14 cellular contexts compared by ENCODE assay signal in genomic region chr11:1157645-1158591, GRCh38. TPM values are rescaled to one million over a fixed set of nuclear protein-coding genes. Genes with fewer than 3 reads are reported as not detected.
DNase-seq lines count a peak whose midpoint lies in the region; ATAC-seq and TF ChIP-seq lines count a peak whose summit lies in the region.
"Had no signal": no experiment of that assay in that cellular context is flagged by ENCODE, and none has a peak within 500 bp of the region (broad histone marks: within the 10 kb centered on the region; RNA-seq: fewer than 3 reads in every experiment).

TSS of gene MUC5AC (plus strand) at chr11:1157953. CDS start at chr11:1158000, 47 bp downstream.

- 91% methylated on average over 32 of the region's 32 CpGs for WGBS in mesenchymal stem cell

- H2BK5ac ChIP-seq in mesenchymal stem cell (ENCODE audit: low read depth, low read length, poor library complexity, severe bottlenecking): no peak within 1 kb of the TSS

- H3K79me1 ChIP-seq in mesenchymal stem cell (replicated peaks; ENCODE audit: low read length, poor library complexity, severe bottlenecking): no peaks in the 10 kb centered on the region

- H3K4me2 ChIP-seq in mesenchymal stem cell (ENCODE audit: low read length, poor library complexity, severe bottlenecking): no peak within 1 kb of the TSS

- H3K23ac ChIP-seq in mesenchymal stem cell (ENCODE audit: low read length in 2 of 2): no peak within 1 kb of the TSS

- H3K18ac ChIP-seq in mesenchymal stem cell (ENCODE audit: low read depth in 1 of 2, low read length in 2 of 2): no peak within 1 kb of the TSS

- no peak within 1 kb of the TSS for H3K4me3 Mint-ChIP-seq in CD14-positive monocyte
- H3K4me3 Mint-ChIP-seq: activated CD4-positive, alpha-beta T cell treated with anti-CD3 and anti-CD28 coated beads for 36 hours; CD8-positive, alpha-beta T cell; IgD-negative memory B cell; T-helper 17 cell had no signal

- no peak within 1 kb of the TSS for H2AFZ ChIP-seq in mesenchymal stem cell (ENCODE audit: low read depth, low read length)

- intact Hi-C loops in CD14-positive monocyte (cut with micrococcal nuclease): no loop called here

- no peak within 1 kb of the TSS for H3K27ac Mint-ChIP-seq in CD14-positive monocyte
- H3K27ac Mint-ChIP-seq: activated CD4-positive, alpha-beta T cell treated with anti-CD3 and anti-CD28 coated beads for 36 hours; CD8-positive, alpha-beta T cell; T-helper 17 cell had no signal

- no peak within 1 kb of the TSS for H2BK15ac ChIP-seq in mesenchymal stem cell (ENCODE audit: low read depth, poor library complexity, severe bottlenecking)

- H3K27ac ChIP-seq in mesenchymal stem cell (ENCODE audit: low read length, poor library complexity, severe bottlenecking): no peak within 1 kb of the TSS
- H3K27ac ChIP-seq: thyroid gland had no signal

- H3K4ac ChIP-seq in mesenchymal stem cell (ENCODE audit: low read depth in 1 of 2, low read length in 2 of 2): no peak within 1 kb of the TSS

- H3K14ac ChIP-seq in mesenchymal stem cell (ENCODE audit: low read length in 2 of 2): no peak within 1 kb of the TSS

- peaks cover 0 to 4% (median 0%) of the 10 kb centered on the region in 7 donors for H3K9me3 Mint-ChIP-seq in CD14-positive monocyte
- H3K9me3 Mint-ChIP-seq: CD8-positive, alpha-beta T cell; IgD-negative memory B cell had no signal

- no peak for ATAC-seq in GM21515 (IDR thresholded peaks at IDR 0.05; ENCODE audit: unreplicated experiment)
- no peak for ATAC-seq in GM18907 (IDR thresholded peaks at IDR 0.05; ENCODE audit: unreplicated experiment)
- ATAC-seq: activated CD4-positive, alpha-beta T cell treated with anti-CD3 and anti-CD28 coated beads for 36 hours; CD8-positive, alpha-beta T cell; T-helper 17 cell had no signal

- no peak for TF ChIP-seq CTCF in CD14-positive monocyte (IDR thresholded peaks at IDR 0.05)

- no peaks in the 10 kb centered on the region for H3K36me3 Mint-ChIP-seq in CD14-positive monocyte
- H3K36me3 Mint-ChIP-seq: CD8-positive, alpha-beta T cell; IgD-negative memory B cell had no signal

- no peaks in the 10 kb centered on the region for H3K9me3 ChIP-seq in mesenchymal stem cell (ENCODE audit: control insufficient read depth, low read length)
- H3K9me3 ChIP-seq: thyroid gland had no signal

- peaks cover 0 to 26% of the 10 kb centered on the region in 2 experiments for H3K27me3 ChIP-seq in mesenchymal stem cell (ENCODE audit: control insufficient read depth in 1 of 2, insufficient read depth in 1 of 2, low read length in 2 of 2)
- H3K27me3 ChIP-seq: thyroid gland had no signal

- no peak within 1 kb of the TSS for H4K8ac ChIP-seq in mesenchymal stem cell (ENCODE audit: low read length)

- DNase-seq in AG20443 (ENCODE audit: low spot score) (peak; percentile 11), CD14-positive monocyte (ENCODE audit: low spot score) (peak; percentile 40), NCI-H69 (lab: John Stamatoyannopoulos, UW) (peak; percentile 47), mesenchymal stem cell (no peak)
- no peak for DNase-seq in activated naive CD4-positive, alpha-beta T cell treated with anti-CD3 and anti-CD28 coated beads, Interleukin-2, amount 50 U/mL, for 16 hours
- DNase-seq: activated CD4-positive, alpha-beta T cell treated with anti-CD3 and anti-CD28 coated beads for 36 hours; anterior cingulate cortex; NCI-H510A; thyroid gland had no signal

- H3K4me3 ChIP-seq in mesenchymal stem cell (ENCODE audit: insufficient read depth in 1 of 2, low read depth in 1 of 2, low read length in 2 of 2): no peak within 1 kb of the TSS
- H3K4me3 ChIP-seq: thyroid gland had no signal

- peaks cover 0 to 2% (median 0%) of the 10 kb centered on the region in 3 donors for H3K27me3 Mint-ChIP-seq in CD14-positive monocyte (ENCODE audit: low read depth in 3 of 3)
- H3K27me3 Mint-ChIP-seq: activated CD4-positive, alpha-beta T cell treated with anti-CD3 and anti-CD28 coated beads for 36 hours; IgD-negative memory B cell; T-helper 17 cell had no signal

- no peaks in the 10 kb centered on the region for H3K36me3 ChIP-seq in mesenchymal stem cell (ENCODE audit: control insufficient read depth in 1 of 2, insufficient read depth in 2 of 2, low read depth in 1 of 2, low read length in 2 of 2)
- H3K36me3 ChIP-seq: thyroid gland had no signal

- H2BK12ac ChIP-seq in mesenchymal stem cell (ENCODE audit: low read length in 2 of 2): no peak within 1 kb of the TSS

- no peaks in the 10 kb centered on the region for H3K4me1 Mint-ChIP-seq in CD14-positive monocyte
- H3K4me1 Mint-ChIP-seq: activated CD4-positive, alpha-beta T cell treated with anti-CD3 and anti-CD28 coated beads for 36 hours; IgD-negative memory B cell; T-helper 17 cell had no signal

- H3K4me1 ChIP-seq in mesenchymal stem cell (ENCODE audit: control insufficient read depth, insufficient read depth, low read depth, low read length): peaks cover 31% of the 10 kb centered on the region
- H3K4me1 ChIP-seq: thyroid gland had no signal

- H4K91ac ChIP-seq in mesenchymal stem cell (ENCODE audit: low read length): no peak within 1 kb of the TSS

- H2BK120ac ChIP-seq in mesenchymal stem cell (ENCODE audit: low read depth, low read length): no peak within 1 kb of the TSS

- H2AK5ac ChIP-seq in mesenchymal stem cell (ENCODE audit: low read length, severe bottlenecking): peak within 1 kb of the TSS; percentile 61

- no peak within 1 kb of the TSS for H3K9ac ChIP-seq in mesenchymal stem cell (ENCODE audit: low read length)

RNA-seq across cellular contexts. Expression of gene MUC5AC, which starts in this region (rescaled TPM):
- polyA plus RNA-seq in CD14-positive monocyte: not detected
- polyA plus RNA-seq in mesenchymal stem cell (2013, experiment 1 of 2): not detected
- not detected for polyA plus RNA-seq in mesenchymal stem cell (2013, experiment 2 of 2)
- polyA plus RNA-seq: IgD-negative memory B cell had no signal

Comparison
In these comparisons a context has a peak if more than half of its experiments do, and no peak if none do; other contexts are left out.
1. Peak in DNase-seq in CD14-positive monocyte; RNA of the gene not detected or under 1 TPM.
2. DNase-seq: peak in AG20443 (single experiment) and NCI-H69 (single experiment); none in mesenchymal stem cell (single experiment) and activated naive CD4-positive, alpha-beta T cell treated with anti-CD3 and anti-CD28 coated beads, Interleukin-2, amount 50 U/mL, for 16 hours (single experiment).